In genomic region chr20:10497283-10497682, GRCh38 we compare ENCODE assay signal across 19 cellular contexts.
"Had no signal": no experiment of that assay in that cellular context is flagged by ENCODE, and none has a peak within 500 bp of the region (broad histone marks: within the 10 kb centered on the region; RNA-seq: fewer than 3 reads in every experiment).

No MANE protein-coding gene starts in this region.

- H3K4me3 Mint-ChIP-seq: T-cell had no signal

- DNase-seq: KBM-7; NCI-H1092 treated with DMSO at 0.1 percent for 48 hours; NCI-H1436; NCI-H187; NCI-H2029; NCI-H2081 treated with DMSO at 0.1 percent for 48 hours; NCI-H2171; NCI-H226; NCI-H446; NCI-H510A; NCI-H524 treated with DMSO at 0.1 percent for 48 hours; NCI-H774; NK-92 treated with Interleukin-12 subunit alpha and Interleukin-12 subunit beta, amount 100 ng/mL, for 24 hours; PC-3; SHP77; SK-N-SH; SW 1271; T-cell had no signal

- H3K9me3 ChIP-seq: SK-N-SH had no signal

- H3K36me3 Mint-ChIP-seq: T-cell had no signal

- H3K27me3 Mint-ChIP-seq: T-cell had no signal

- H3K27ac ChIP-seq: RWPE1 had no signal

- H3K27ac Mint-ChIP-seq: T-cell had no signal

- H3K9me3 Mint-ChIP-seq: T-cell had no signal
